In the genomic region with DNA sequence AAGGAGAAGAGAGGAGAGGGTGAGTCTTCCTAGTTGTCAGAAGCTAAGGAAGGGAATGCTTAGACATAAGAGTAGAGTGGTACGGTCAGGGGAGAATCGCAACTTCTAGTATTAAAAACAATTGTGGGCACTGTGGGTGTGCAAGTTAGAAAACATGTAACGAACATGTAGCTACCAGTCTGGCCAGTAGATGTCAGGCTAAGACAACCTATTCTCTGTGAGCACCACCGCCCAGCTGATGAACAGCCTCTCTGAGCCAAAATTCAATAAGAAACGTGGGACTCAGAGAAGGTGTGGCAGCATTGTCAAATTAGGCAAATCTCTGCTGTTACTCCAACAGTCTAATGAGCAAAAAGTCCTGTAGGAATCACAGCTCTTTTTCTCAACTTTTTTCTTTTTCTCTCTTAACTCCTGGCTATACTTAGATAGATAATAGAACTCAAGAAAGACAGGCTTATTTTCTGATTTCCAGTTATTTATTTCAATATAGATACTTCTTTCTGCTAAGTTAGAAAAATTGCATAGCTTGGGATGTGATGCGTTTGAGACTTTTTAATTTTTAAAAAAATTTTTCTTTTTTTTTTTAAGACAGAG, we compare ENCODE assay signal across 8 cellular contexts.
DNase-seq lines count a peak whose midpoint lies in the region; ATAC-seq and TF ChIP-seq lines count a peak whose summit lies in the region.

No MANE protein-coding gene starts in this region.

- peak; percentile 58 for TF ChIP-seq CTCF in parathyroid adenoma (IDR thresholded peaks at IDR 0.05)
- TF ChIP-seq CTCF in upper lobe of left lung (IDR thresholded peaks at IDR 0.05) = peak; percentile 59 to 92 (median 86)

- no peaks in the 10 kb centered on the region for H3K36me3 ChIP-seq in MG63
- H3K36me3 ChIP-seq in SJSA1 = no peaks in the 10 kb centered on the region
- no peaks in the 10 kb centered on the region for H3K36me3 ChIP-seq in parathyroid adenoma (ENCODE audit: control insufficient read depth, insufficient read depth, low read length)
- no peaks in the 10 kb centered on the region for H3K36me3 ChIP-seq in upper lobe of left lung

- no peak overlapping the region for H3K9ac ChIP-seq in parathyroid adenoma

- no peak overlapping the region for H3K4me3 ChIP-seq in MG63
- H3K4me3 ChIP-seq in SJSA1 = no peak overlapping the region
- no peak overlapping the region for H3K4me3 ChIP-seq in parathyroid adenoma (ENCODE audit: low read depth, low read length)
- no peak overlapping the region for H3K4me3 ChIP-seq in upper lobe of left lung

- DNase-seq in COLO829 (ENCODE audit: low spot score) (peak; percentile 73), MG63 (peak; percentile 47), SJSA1 (ENCODE audit: low read depth in 1 of 2, low spot score in 2 of 2) (peak; percentile 52 to 59), germinal center (ENCODE audit: low spot score) (peak; percentile 62), upper lobe of left lung (peak in 1 of 2 donors; percentile 70)
- DNase-seq in activated gamma-delta T cell treated with anti-CD3 and anti-CD28 coated beads, Interleukin-2, amount 50 U/mL, for 16 hours (ENCODE audit: low read depth) = peak; percentile 56

- no peak for TF ChIP-seq EP300 in upper lobe of left lung (IDR thresholded peaks at IDR 0.05)

- no peak overlapping the region for H3K4me2 ChIP-seq in parathyroid adenoma (ENCODE audit: low read length)

- H3K27me3 ChIP-seq in MG63 = no peaks in the 10 kb centered on the region
- no peaks in the 10 kb centered on the region for H3K27me3 ChIP-seq in SJSA1 (replicated peaks)
- no peaks in the 10 kb centered on the region for H3K27me3 ChIP-seq in parathyroid adenoma (ENCODE audit: control insufficient read depth, insufficient read depth, low read length)
- H3K27me3 ChIP-seq in upper lobe of left lung = no peaks in the 10 kb centered on the region

- H3K27ac ChIP-seq in SJSA1 (0 out of 2 replicates have a peak overlapping the region, but pooled peaks have one; percentile 35), parathyroid adenoma (no peak overlapping the region), upper lobe of left lung (no peak overlapping the region)

- 8 to 12% methylated on average over 6 of the region's 6 CpGs for WGBS in upper lobe of left lung, 2 donors

- no peaks in the 10 kb centered on the region for H3K79me2 ChIP-seq in parathyroid adenoma

- no peak for TF ChIP-seq POLR2A in upper lobe of left lung (IDR thresholded peaks at IDR 0.05)

- no peak overlapping the region for H2AFZ ChIP-seq in parathyroid adenoma

- ATAC-seq in GM21423 (IDR thresholded peaks at IDR 0.05; ENCODE audit: unreplicated experiment) = peak; percentile 68
- peak; percentile 80 to 87 for ATAC-seq in upper lobe of left lung (ENCODE audit: low FRiP score in 2 of 2)

- peaks cover 27% of the 10 kb centered on the region for H3K4me1 ChIP-seq in SJSA1 (replicated peaks)
- H3K4me1 ChIP-seq in parathyroid adenoma = no peaks in the 10 kb centered on the region
- H3K4me1 ChIP-seq in upper lobe of left lung = peaks cover 16 to 28% (median 22%) of the 10 kb centered on the region in 4 donors

- H3K9me3 ChIP-seq in MG63 (no peaks in the 10 kb centered on the region), SJSA1 (replicated peaks) (no peaks in the 10 kb centered on the region), parathyroid adenoma (ENCODE audit: control insufficient read depth, low read length) (no peaks in the 10 kb centered on the region), upper lobe of left lung (no peaks in the 10 kb centered on the region)
